9 cellular contexts compared by ENCODE assay signal in the genomic region with DNA sequence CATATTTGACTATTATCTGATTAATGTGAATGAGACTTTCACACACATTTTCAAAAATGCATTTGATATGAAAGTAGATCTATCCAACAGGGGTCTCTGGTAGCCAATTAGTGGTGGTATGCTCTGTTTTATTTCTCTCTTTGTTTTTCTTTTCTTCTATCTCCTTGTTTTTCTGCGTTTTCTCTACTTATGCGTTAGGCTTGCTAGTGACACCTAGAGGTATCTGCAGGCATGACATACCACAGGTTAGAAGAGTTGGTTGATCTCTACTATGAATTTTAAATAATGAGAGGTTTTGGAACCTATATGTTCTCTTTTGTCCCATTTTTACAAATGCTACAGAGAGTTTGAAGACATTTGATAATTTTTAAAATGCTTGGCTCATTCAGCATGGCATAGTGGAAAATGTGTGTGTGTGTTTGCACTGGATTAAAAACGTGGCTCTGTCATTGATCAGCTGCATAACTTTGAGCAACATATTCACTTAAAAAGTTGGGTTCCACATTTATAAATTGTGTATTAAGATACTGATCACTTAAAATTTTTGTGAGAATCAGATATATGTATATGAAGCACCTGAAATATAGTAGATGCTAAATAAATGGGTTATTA. TPM values are rescaled to one million over a fixed set of nuclear protein-coding genes. Genes with fewer than 3 reads are reported as not detected.
DNase-seq lines count a peak whose midpoint lies in the region; ATAC-seq and TF ChIP-seq lines count a peak whose summit lies in the region.
"Had no signal": no experiment of that assay in that cellular context is flagged by ENCODE, and none has a peak within 500 bp of the region (broad histone marks: within the 10 kb centered on the region; RNA-seq: fewer than 3 reads in every experiment).

No MANE protein-coding gene starts in this region.

- TF ChIP-seq CTCF in foreskin keratinocyte (conservative IDR thresholded peaks at IDR 0.05) = peak; percentile 83

- ATAC-seq in GM18519 (IDR thresholded peaks at IDR 0.05; ENCODE audit: low FRiP score, unreplicated experiment) = peak; percentile 94
- ATAC-seq in HG03565 (IDR thresholded peaks at IDR 0.05; ENCODE audit: unreplicated experiment) = peak; percentile 83
- peak; percentile 61 for ATAC-seq in SK-N-SH treated with all-trans-retinoic acid at 6 μM for 48 hours
- ATAC-seq in foreskin keratinocyte = peak; percentile 71
- ATAC-seq in HG02852 (IDR thresholded peaks at IDR 0.05; ENCODE audit: unreplicated experiment) = no peak

- no peak overlapping the region for H3K4me3 ChIP-seq in skeletal muscle cell (ENCODE audit: low read depth, low read length)
- H3K4me3 ChIP-seq: skin epidermis had no signal

- DNase-seq in CD1c-positive myeloid dendritic cell (ENCODE audit: extremely low spot score) (peak; percentile 62), foreskin keratinocyte (peak in 1 of 2 donors; percentile 44), skeletal muscle cell (ENCODE audit: low read depth) (peak; percentile 7), middle frontal gyrus (ENCODE audit: extremely low spot score, low spot score) (no peak)

- peaks cover 10% of the 10 kb centered on the region for H3K4me1 ChIP-seq in foreskin keratinocyte

- no peaks in the 10 kb centered on the region for H3K27me3 ChIP-seq in foreskin keratinocyte

- H3K27ac ChIP-seq in foreskin keratinocyte = no peak overlapping the region
- H3K27ac ChIP-seq: skin epidermis had no signal

TF ChIP-seq in SK-N-SH treated with all-trans-retinoic acid at 6 μM for 48 hours, 23 proteins besides CTCF, POLR2A, EP300 and RAD21:
- TF ChIP-seq, protein P1, sequence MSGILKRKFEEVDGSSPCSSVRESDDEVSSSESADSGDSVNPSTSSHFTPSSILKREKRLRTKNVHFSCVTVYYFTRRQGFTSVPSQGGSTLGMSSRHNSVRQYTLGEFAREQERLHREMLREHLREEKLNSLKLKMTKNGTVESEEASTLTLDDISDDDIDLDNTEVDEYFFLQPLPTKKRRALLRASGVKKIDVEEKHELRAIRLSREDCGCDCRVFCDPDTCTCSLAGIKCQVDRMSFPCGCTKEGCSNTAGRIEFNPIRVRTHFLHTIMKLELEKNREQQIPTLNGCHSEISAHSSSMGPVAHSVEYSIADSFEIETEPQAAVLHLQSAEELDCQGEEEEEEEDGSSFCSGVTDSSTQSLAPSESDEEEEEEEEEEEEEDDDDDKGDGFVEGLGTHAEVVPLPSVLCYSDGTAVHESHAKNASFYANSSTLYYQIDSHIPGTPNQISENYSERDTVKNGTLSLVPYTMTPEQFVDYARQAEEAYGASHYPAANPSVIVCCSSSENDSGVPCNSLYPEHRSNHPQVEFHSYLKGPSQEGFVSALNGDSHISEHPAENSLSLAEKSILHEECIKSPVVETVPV (CRISPR knock-in tag; IDR thresholded peaks at IDR 0.05) = no peak
- TF ChIP-seq, protein P2, sequence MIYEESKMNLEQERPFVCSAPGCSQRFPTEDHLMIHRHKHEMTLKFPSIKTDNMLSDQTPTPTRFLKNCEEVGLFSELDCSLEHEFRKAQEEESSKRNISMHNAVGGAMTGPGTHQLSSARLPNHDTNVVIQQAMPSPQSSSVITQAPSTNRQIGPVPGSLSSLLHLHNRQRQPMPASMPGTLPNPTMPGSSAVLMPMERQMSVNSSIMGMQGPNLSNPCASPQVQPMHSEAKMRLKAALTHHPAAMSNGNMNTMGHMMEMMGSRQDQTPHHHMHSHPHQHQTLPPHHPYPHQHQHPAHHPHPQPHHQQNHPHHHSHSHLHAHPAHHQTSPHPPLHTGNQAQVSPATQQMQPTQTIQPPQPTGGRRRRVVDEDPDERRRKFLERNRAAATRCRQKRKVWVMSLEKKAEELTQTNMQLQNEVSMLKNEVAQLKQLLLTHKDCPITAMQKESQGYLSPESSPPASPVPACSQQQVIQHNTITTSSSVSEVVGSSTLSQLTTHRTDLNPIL (CRISPR knock-in tag; IDR thresholded peaks at IDR 0.05; ENCODE audit: low read depth) = no peak
- TF ChIP-seq ZFP3 (CRISPR knock-in tag; IDR thresholded peaks at IDR 0.05) (no peak), ARNTL (CRISPR knock-in tag; IDR thresholded peaks at IDR 0.05; ENCODE audit: borderline replicate concordance, low read depth) (no peak), CSDC2 (CRISPR knock-in tag; IDR thresholded peaks at IDR 0.05) (no peak), TCF4 (CRISPR knock-in tag; IDR thresholded peaks at IDR 0.05; ENCODE audit: borderline replicate concordance) (no peak), BACH2 (CRISPR knock-in tag; IDR thresholded peaks at IDR 0.05; ENCODE audit: borderline replicate concordance) (no peak), GLIS3 (CRISPR knock-in tag; IDR thresholded peaks at IDR 0.05) (no peak)
TF ChIP-seq in SK-N-SH treated with all-trans-retinoic acid at 6 μM for 48 hours: peak in this region for 0.

RNA-seq across cellular contexts. Expression of a gene that starts 28.1 kb away (rescaled TPM):
- 4.2 and 5.1 TPM in 2 replicates for total RNA-seq in foreskin keratinocyte
- polyA plus RNA-seq in foreskin keratinocyte = 1.9 TPM in 2 replicates
